ENCODE assay signal across 1 cellular context in genomic region chr11:78139422-78140391, GRCh38.
A peak's percentile ranks its signal among the peaks of the same experiment; 100 is the strongest.
TF ChIP-seq lines count a peak whose summit lies in the region.

Gene ALG8, minus strand, starts transcription at chr11:78139626. Its CDS starts 38 bp downstream, at chr11:78139588.

TF ChIP-seq in HepG2, 621 proteins besides CTCF, POLR2A, EP300 and RAD21 (continued from another document and continues in another):
- peak; percentile 56 for TF ChIP-seq ZNF18 (CRISPR knock-in tag; IDR thresholded peaks at IDR 0.05; ENCODE audit: insufficient replicate concordance)
- TF ChIP-seq ZNF331 (CRISPR knock-in tag; IDR thresholded peaks at IDR 0.05): 0 out of 2 replicates have a peak, but pooled peaks have one; percentile 43
- TF ChIP-seq PCBP1 (IDR thresholded peaks at IDR 0.05; ENCODE audit: borderline replicate concordance, low read depth, low read length): 0 out of 2 replicates have a peak, but pooled peaks have one; percentile 65
- TF ChIP-seq ZNF432 (CRISPR knock-in tag; IDR thresholded peaks at IDR 0.05; ENCODE audit: borderline replicate concordance): no peak
- TF ChIP-seq NFKBIZ (CRISPR knock-in tag; IDR thresholded peaks at IDR 0.05): peak; percentile 78
- peak; percentile 10; the same call in 1 of the 2 replicates for TF ChIP-seq RNF219 (CRISPR knock-in tag; IDR thresholded peaks at IDR 0.05)
- peak; percentile 43 for TF ChIP-seq AGO1 (IDR thresholded peaks at IDR 0.05; ENCODE audit: low read depth, low read length, poor library complexity, severe bottlenecking)
- TF ChIP-seq ZNF180 (CRISPR knock-in tag; IDR thresholded peaks at IDR 0.05; ENCODE audit: borderline replicate concordance, low read depth): no peak
- no peak; the same call in 1 of the 2 replicates for TF ChIP-seq ZBTB26 (CRISPR knock-in tag; IDR thresholded peaks at IDR 0.05; ENCODE audit: borderline replicate concordance)
- TF ChIP-seq ZNF615 (CRISPR knock-in tag; IDR thresholded peaks at IDR 0.05; ENCODE audit: borderline replicate concordance): no peak
- TF ChIP-seq FOXK2 (IDR thresholded peaks at IDR 0.05): no peak
- no peak for TF ChIP-seq PAF1 (CRISPR knock-in tag; IDR thresholded peaks at IDR 0.05)
- no peak for TF ChIP-seq ZNF784 (CRISPR knock-in tag; IDR thresholded peaks at IDR 0.05; ENCODE audit: borderline replicate concordance)
- TF ChIP-seq PHB2 (IDR thresholded peaks at IDR 0.05; ENCODE audit: partially characterized antibody): no peak
- no peak for TF ChIP-seq GZF1 (CRISPR knock-in tag; IDR thresholded peaks at IDR 0.05)
- no peak for TF ChIP-seq SRF (IDR thresholded peaks at IDR 0.05; ENCODE audit: low read depth, low read length)
- no peak for TF ChIP-seq MBNL3 (CRISPR knock-in tag; conservative IDR thresholded peaks at IDR 0.05)
- TF ChIP-seq ZNF124 (CRISPR knock-in tag; IDR thresholded peaks at IDR 0.05): 0 out of 2 replicates have a peak, but pooled peaks have one; percentile 57
- peak; percentile 45 for TF ChIP-seq DBP (CRISPR knock-in tag; IDR thresholded peaks at IDR 0.05; ENCODE audit: not compliant biosample characterization)
- 0 out of 2 replicates have a peak, but pooled peaks have one; percentile 20 for TF ChIP-seq ZNF550 (CRISPR knock-in tag; IDR thresholded peaks at IDR 0.05; ENCODE audit: borderline replicate concordance)
- TF ChIP-seq ZBTB46 (CRISPR knock-in tag; IDR thresholded peaks at IDR 0.05; ENCODE audit: borderline replicate concordance): no peak
- TF ChIP-seq BCLAF1 (IDR thresholded peaks at IDR 0.05): no peak
- no peak for TF ChIP-seq ZBTB3 (CRISPR knock-in tag; IDR thresholded peaks at IDR 0.05; ENCODE audit: borderline replicate concordance, low read depth)
- TF ChIP-seq PITX1 (CRISPR knock-in tag; IDR thresholded peaks at IDR 0.05): peak; percentile 42; the same call in 1 of the 2 replicates
- no peak for TF ChIP-seq JUND (CRISPR knock-in tag; IDR thresholded peaks at IDR 0.05)
- peak; percentile 89 for TF ChIP-seq SIN3A (IDR thresholded peaks at IDR 0.05; ENCODE audit: borderline replicate concordance, low read depth, low read length)
- no peak; the same call in 1 of the 2 replicates for TF ChIP-seq ZNF691 (CRISPR knock-in tag; IDR thresholded peaks at IDR 0.05; ENCODE audit: borderline replicate concordance, low read depth)
- TF ChIP-seq ZNF670 (CRISPR knock-in tag; IDR thresholded peaks at IDR 0.05; ENCODE audit: borderline replicate concordance): peak; percentile 30; the same call in 1 of the 2 replicates
- TF ChIP-seq SALL1 (CRISPR knock-in tag; IDR thresholded peaks at IDR 0.05): peak; percentile 88; the same call in 1 of the 2 replicates
- peak; percentile 81; the same call in 1 of the 2 replicates for TF ChIP-seq MTF1 (CRISPR knock-in tag; IDR thresholded peaks at IDR 0.05)
- no peak for TF ChIP-seq ZNF678 (CRISPR knock-in tag; IDR thresholded peaks at IDR 0.05)
- TF ChIP-seq ZSCAN12 (CRISPR knock-in tag; IDR thresholded peaks at IDR 0.05): peak; percentile 81
- TF ChIP-seq THAP9 (CRISPR knock-in tag; IDR thresholded peaks at IDR 0.05; ENCODE audit: borderline replicate concordance): peak; percentile 96
- no peak for TF ChIP-seq SCMH1 (CRISPR knock-in tag; IDR thresholded peaks at IDR 0.05; ENCODE audit: borderline replicate concordance)
- TF ChIP-seq SNAPC4 (CRISPR knock-in tag; IDR thresholded peaks at IDR 0.05): no peak
